In genomic region chr7:158804335-158804734, GRCh38 we compare ENCODE assay signal across 18 cellular contexts. TPM values are rescaled to one million over a fixed set of nuclear protein-coding genes. Genes with fewer than 3 reads are reported as not detected.
A peak's percentile ranks its signal among the peaks of the same experiment; 100 is the strongest.
DNase-seq lines count a peak whose midpoint lies in the region; ATAC-seq and TF ChIP-seq lines count a peak whose summit lies in the region.
"Had no signal": no experiment of that assay in that cellular context is flagged by ENCODE, and none has a peak within 500 bp of the region (broad histone marks: within the 10 kb centered on the region; RNA-seq: fewer than 3 reads in every experiment).

No MANE protein-coding gene starts in this region.

- no peaks in the 10 kb centered on the region for H3K27me3 ChIP-seq in CD4-positive, alpha-beta T cell (ENCODE audit: control insufficient read depth, insufficient read depth, low read length)
- no peaks in the 10 kb centered on the region for H3K27me3 ChIP-seq in H9 (ENCODE audit: insufficient read depth, low read length)
- H3K27me3 ChIP-seq: heart left ventricle, thyroid gland had no signal

- ATAC-seq in CD4-positive, alpha-beta T cell (ENCODE audit: poor library complexity), result no peak
- ATAC-seq in activated naive CD4-positive, alpha-beta T cell treated with anti-CD3 and anti-CD28 coated beads, Interleukin-2, amount 50 U/mL, for 72 hours, result no peak
- ATAC-seq: GM23338, heart left ventricle, right cardiac atrium had no signal

- no peak overlapping the region for H3K9ac ChIP-seq in H9 (ENCODE audit: extremely low read depth, insufficient read length, low read length)

- no peak overlapping the region for H3K14ac ChIP-seq in H9 (ENCODE audit: insufficient read depth, low read length)

- H4K8ac ChIP-seq in H9 (replicated peaks; ENCODE audit: insufficient read length, low read depth, low read length), result no peak overlapping the region

- peak overlapping the region; percentile 69 for H3K27ac Mint-ChIP-seq in CD4-positive, alpha-beta T cell
- H3K27ac Mint-ChIP-seq in H9, result peak overlapping the region in 2 of 3 experiments; percentile 1 to 85; a peak in 1 of 7 replicates
- peak overlapping the region; percentile 23 to 71 for H3K27ac Mint-ChIP-seq in activated naive CD4-positive, alpha-beta T cell treated with anti-CD3 and anti-CD28 coated beads, Interleukin-2, amount 50 U/mL, for 72 hours
- H3K27ac Mint-ChIP-seq in mesothelial cell of epicardium, result peak overlapping the region; percentile 85
- H3K27ac Mint-ChIP-seq: activated CD4-positive, alpha-beta T cell treated with anti-CD3 and anti-CD28 coated beads, Interleukin-2, amount 10 ng/mL, durations not matched to agents 24 days and 14 days; endodermal cell; GM23338 had no signal

- no peaks in the 10 kb centered on the region for H3K9me3 ChIP-seq in CD4-positive, alpha-beta T cell (ENCODE audit: control insufficient read depth, low read length)
- H3K9me3 ChIP-seq in H9 (ENCODE audit: control insufficient read depth, low read depth, low read length), result no peaks in the 10 kb centered on the region
- H3K9me3 ChIP-seq: heart left ventricle, thyroid gland had no signal

- H3K27me3 Mint-ChIP-seq in CD4-positive, alpha-beta T cell, result no peaks in the 10 kb centered on the region
- H3K27me3 Mint-ChIP-seq in H9 (ENCODE audit: low read depth), result no peaks in the 10 kb centered on the region
- no peaks in the 10 kb centered on the region for H3K27me3 Mint-ChIP-seq in mesothelial cell of epicardium (ENCODE audit: low read depth)
- H3K27me3 Mint-ChIP-seq: activated CD4-positive, alpha-beta T cell treated with anti-CD3 and anti-CD28 coated beads, Interleukin-2, amount 10 ng/mL, durations not matched to agents 24 days and 14 days had no signal

- H4K5ac ChIP-seq in H9 (ENCODE audit: insufficient read length, low read depth, low read length), result no peak overlapping the region

- H3K4me2 ChIP-seq in H9 (ENCODE audit: insufficient read depth, insufficient read length, low read length), result no peak overlapping the region
- H3K4me2 ChIP-seq: GM23338 had no signal

- no peak overlapping the region for H3K18ac ChIP-seq in H9 (ENCODE audit: insufficient read length, low read depth, low read length)

- POLR2A ChIA-PET in CD4-positive, alpha-beta T cell (lab: Charles Lee), result interaction anchor here (1.2 kb wide), 1 partner anchor 25 kb away, joined by 4 read pairs; the partner anchor contains the start of gene ESYT2

- H2AFZ ChIP-seq in H9 (ENCODE audit: low read length), result no peak overlapping the region
- H2AFZ ChIP-seq: GM23338 had no signal

- no CpG with 5 or more reads among the region's 22 CpGs for WGBS in H9 (ENCODE audit: extremely low coverage, insufficient read length, low lambda C conversion rate)

- no peaks in the 10 kb centered on the region for H3K4me1 ChIP-seq in H9 (ENCODE audit: insufficient read depth, low read length)

- H2AK5ac ChIP-seq in H9 (ENCODE audit: insufficient read length, low read length), result no peak overlapping the region

- no peak overlapping the region for H4K91ac ChIP-seq in H9 (ENCODE audit: insufficient read length, low read depth, low read length)

- H3K4me3 ChIP-seq in foreskin fibroblast (ENCODE audit: low read depth in 1 of 2, low read length in 2 of 2), result no peak overlapping the region
- H3K4me3 ChIP-seq: GM23338, heart left ventricle, thyroid gland had no signal

- H3K36me3 Mint-ChIP-seq in CD4-positive, alpha-beta T cell (ENCODE audit: low read depth), result peaks cover 76% of the 10 kb centered on the region
- peaks cover 30 to 58% (median 31%) of the 10 kb centered on the region in 3 experiments for H3K36me3 Mint-ChIP-seq in H9 (ENCODE audit: insufficient read depth in 1 of 3, low read depth in 3 of 3)
- peaks cover 6 to 43% of the 10 kb centered on the region in 2 donors for H3K36me3 Mint-ChIP-seq in activated naive CD4-positive, alpha-beta T cell treated with anti-CD3 and anti-CD28 coated beads, Interleukin-2, amount 50 U/mL, for 72 hours
- H3K36me3 Mint-ChIP-seq in mesothelial cell of epicardium, result peaks cover 7% of the 10 kb centered on the region

- no peak overlapping the region for H3K4ac ChIP-seq in H9 (ENCODE audit: low read depth, low read length)

- H3K9me3 Mint-ChIP-seq in CD4-positive, alpha-beta T cell, result no peaks in the 10 kb centered on the region
- peaks cover 25 to 27% of the 10 kb centered on the region in 2 experiments for H3K9me3 Mint-ChIP-seq in H9
- no peaks in the 10 kb centered on the region for H3K9me3 Mint-ChIP-seq in activated naive CD4-positive, alpha-beta T cell treated with anti-CD3 and anti-CD28 coated beads, Interleukin-2, amount 50 U/mL, for 72 hours
- H3K9me3 Mint-ChIP-seq in mesothelial cell of epicardium, result no peaks in the 10 kb centered on the region
- H3K9me3 Mint-ChIP-seq: activated CD4-positive, alpha-beta T cell treated with anti-CD3 and anti-CD28 coated beads, Interleukin-2, amount 10 ng/mL, durations not matched to agents 24 days and 14 days had no signal

- no peak overlapping the region for H2BK20ac ChIP-seq in H9 (ENCODE audit: low read depth, low read length, poor library complexity, severe bottlenecking)

- no peak overlapping the region for H2BK120ac ChIP-seq in H9 (ENCODE audit: low read depth, low read length, poor library complexity, severe bottlenecking)

- no peak for DNase-seq in CD4-positive, alpha-beta T cell
- DNase-seq in H9 (no peak), mesothelial cell of epicardium (ENCODE audit: low spot score in 2 of 2, unreplicated experiment in 2 of 2) (no peak), NCI-H146 treated with DMSO at 0.1 percent for 48 hours (lab: John Stamatoyannopoulos, UW; ENCODE audit: unreplicated experiment) (no peak), foreskin fibroblast (no peak), NCI-H1694 treated with DMSO at 0.1 percent for 48 hours (lab: John Stamatoyannopoulos, UW) (no peak)
- DNase-seq in activated naive CD4-positive, alpha-beta T cell treated with anti-CD3 and anti-CD28 coated beads, Interleukin-2, amount 50 U/mL, for 72 hours (ENCODE audit: low spot score in 2 of 2), result no peak
- DNase-seq: activated CD4-positive, alpha-beta T cell treated with anti-CD3 and anti-CD28 coated beads, Interleukin-2, amount 10 ng/mL, durations not matched to agents 24 days and 14 days; endodermal cell; heart left ventricle; Kasumi-1; NCI-H1048; NCI-H2081 treated with DMSO at 0.1 percent for 48 hours; NCI-H446 treated with DMSO at 0.1 percent for 48 hours; NK-92 treated with Interleukin-12 subunit alpha and Interleukin-12 subunit beta, amount 100 ng/mL, for 24 hours; thyroid gland had no signal

- no peak overlapping the region for H3T11ph ChIP-seq in H9 (ENCODE audit: low read length)

- H3K79me2 ChIP-seq in H9 (ENCODE audit: insufficient read depth, low read length), result peaks cover 2% of the 10 kb centered on the region; the same call in 1 of the 2 replicates

- peaks cover 82% of the 10 kb centered on the region for H3K4me1 Mint-ChIP-seq in CD4-positive, alpha-beta T cell (ENCODE audit: low read depth)
- H3K4me1 Mint-ChIP-seq in H9 (peaks cover 5 to 8% of the 10 kb centered on the region in 2 experiments; a peak in 3 of 4 replicates), mesothelial cell of epicardium (peaks cover 34% of the 10 kb centered on the region)
- H3K4me1 Mint-ChIP-seq: endodermal cell had no signal

- no peak overlapping the region for H3K23ac ChIP-seq in H9 (ENCODE audit: insufficient read length, low read depth, low read length)

- H2BK15ac ChIP-seq in H9 (ENCODE audit: low read depth, low read length), result no peak overlapping the region

- no peaks in the 10 kb centered on the region for H3K79me1 ChIP-seq in H9 (ENCODE audit: insufficient read depth, low read depth, low read length, poor library complexity, severe bottlenecking)

- no peak overlapping the region for H2BK12ac ChIP-seq in H9 (ENCODE audit: insufficient read length, low read depth, low read length)

- H2BK5ac ChIP-seq in H9 (ENCODE audit: insufficient read length, low read length), result no peak overlapping the region

- intact Hi-C loops in CD4-positive, alpha-beta T cell (cut with DNase I, micrococcal nuclease), result no loop called here

- no peaks in the 10 kb centered on the region for H4K20me1 ChIP-seq in H9 (ENCODE audit: control insufficient read depth, insufficient read depth, insufficient read length)

- CTCF ChIA-PET in CD4-positive, alpha-beta T cell (lab: Charles Lee), result no interaction called here

- H3K23me2 ChIP-seq in H9 (ENCODE audit: insufficient read length, low read depth, low read length, poor library complexity, severe bottlenecking), result no peaks in the 10 kb centered on the region

- H3K56ac ChIP-seq in H9 (ENCODE audit: insufficient read length, low read depth, low read length), result no peak overlapping the region

- TF ChIP-seq CTCF in CD4-positive, alpha-beta T cell (IDR thresholded peaks at IDR 0.05), result no peak
- no peak for TF ChIP-seq CTCF in H9 (conservative IDR thresholded peaks at IDR 0.05)
- TF ChIP-seq CTCF in mesothelial cell of epicardium (IDR thresholded peaks at IDR 0.05; ENCODE audit: unreplicated experiment), result no peak
- TF ChIP-seq CTCF in foreskin fibroblast (IDR thresholded peaks at IDR 0.05; ENCODE audit: low read depth, low read length), result no peak

- H3K4me3 Mint-ChIP-seq in CD4-positive, alpha-beta T cell, result peak overlapping the region; percentile 54
- H3K4me3 Mint-ChIP-seq in H9, result no peak overlapping the region
- no peak overlapping the region for H3K4me3 Mint-ChIP-seq in mesothelial cell of epicardium
- H3K4me3 Mint-ChIP-seq: activated CD4-positive, alpha-beta T cell treated with anti-CD3 and anti-CD28 coated beads, Interleukin-2, amount 10 ng/mL, durations not matched to agents 24 days and 14 days; endodermal cell; GM23338 had no signal

- no peak overlapping the region for H3K27ac ChIP-seq in CD4-positive, alpha-beta T cell (ENCODE audit: low read depth, low read length)
- H3K27ac ChIP-seq in H9 (ENCODE audit: insufficient read length, low read depth, low read length), result no peak overlapping the region
- H3K27ac ChIP-seq: heart left ventricle, thyroid gland had no signal

RNA-seq across cellular contexts. Expression of gene ESYT2, which starts 25.0 kb away (rescaled TPM):
- 100 to 1,000 TPM; 106 to 112 TPM for total RNA-seq in CD4-positive, alpha-beta T cell
- total RNA-seq in H9 (2021), result 36.7 and 39.0 TPM in 2 replicates
- total RNA-seq in activated naive CD4-positive, alpha-beta T cell treated with anti-CD3 and anti-CD28 coated beads, Interleukin-2, amount 50 U/mL, for 72 hours, result 10 to 100 TPM; 54.4 to 73.3 TPM
- total RNA-seq in mesothelial cell of epicardium, result 36.5 to 37.1 TPM (median 36.7 TPM) in 3 replicates

RNA-seq across cellular contexts. Expression of gene DYNC2I1, which starts 52.0 kb away (rescaled TPM):
- 10 to 100 TPM; 12.9 to 14.1 TPM for total RNA-seq in CD4-positive, alpha-beta T cell
- total RNA-seq in H9 (2021) (11.5 and 13.2 TPM in 2 replicates), mesothelial cell of epicardium (31.1 to 36.2 TPM (median 36.0 TPM) in 3 replicates)
- total RNA-seq in activated naive CD4-positive, alpha-beta T cell treated with anti-CD3 and anti-CD28 coated beads, Interleukin-2, amount 50 U/mL, for 72 hours, result 10 to 100 TPM; 12.0 to 16.9 TPM
